ENCODE assay signal across 8 cellular contexts in genomic region chr17:2511462-2512369, GRCh38. TPM values are rescaled to one million over a fixed set of nuclear protein-coding genes. Genes with fewer than 3 reads are reported as not detected.
DNase-seq lines count a peak whose midpoint lies in the region; ATAC-seq and TF ChIP-seq lines count a peak whose summit lies in the region.

TSS of gene METTL16 (minus strand) at chr17:2511888. CDS start at chr17:2502331, 9,557 bp downstream.

- no peaks in the 10 kb centered on the region for H3K36me3 ChIP-seq in effector memory CD4-positive, alpha-beta T cell (ENCODE audit: control insufficient read depth, insufficient read depth, low read length)
- H3K36me3 ChIP-seq in lung (ENCODE audit: control insufficient read depth in 2 of 2, insufficient read depth in 2 of 2, low read length in 2 of 2) = no peaks in the 10 kb centered on the region

- H3K4me1 ChIP-seq in effector memory CD4-positive, alpha-beta T cell (ENCODE audit: control insufficient read depth, insufficient read depth, low read length, poor library complexity, severe bottlenecking) = peaks cover 11% of the 10 kb centered on the region
- peaks cover 4 to 20% of the 10 kb centered on the region in 2 donors for H3K4me1 ChIP-seq in lung (ENCODE audit: control insufficient read depth in 2 of 2, insufficient read depth in 2 of 2, low read length in 2 of 2)

- peak within 1 kb of the TSS; percentile 90 for H3K27ac ChIP-seq in effector memory CD4-positive, alpha-beta T cell (ENCODE audit: insufficient read depth, low read length, poor library complexity, severe bottlenecking)
- H3K27ac ChIP-seq in lung (ENCODE audit: low read depth in 1 of 2, low read length in 1 of 2) = peak within 1 kb of the TSS; percentile 85

- POLR2A ChIA-PET in activated CD8-positive, alpha-beta T cell treated with anti-CD3 and anti-CD28 coated beads, Interleukin-2, amount 10 ng/mL, durations not matched to agents 7 days and 5 days (lab: Charles Lee) = interaction anchor here (0.8 to 3.0 kb wide), 8 partner anchors 12 to 297 kb away, joined by 3 to 10 read pairs (median 5); partner anchors contain the start of genes MNT and PAFAH1B1

- H3K36me3 Mint-ChIP-seq in activated CD8-positive, alpha-beta T cell treated with anti-CD3 and anti-CD28 coated beads, Interleukin-2, amount 10 ng/mL, durations not matched to agents 7 days and 5 days (ENCODE audit: low read depth) = peaks cover 6% of the 10 kb centered on the region

- H3K4me1 Mint-ChIP-seq in activated CD8-positive, alpha-beta T cell treated with anti-CD3 and anti-CD28 coated beads, Interleukin-2, amount 10 ng/mL, durations not matched to agents 7 days and 5 days (ENCODE audit: low read depth) = peaks cover 12% of the 10 kb centered on the region

- no peak within 1 kb of the TSS for H3K4me3 Mint-ChIP-seq in activated CD8-positive, alpha-beta T cell treated with anti-CD3 and anti-CD28 coated beads, Interleukin-2, amount 10 ng/mL, durations not matched to agents 7 days and 5 days

- TF ChIP-seq CTCF in GM20000 (IDR thresholded peaks at IDR 0.05; ENCODE audit: extremely low read depth, missing control alignments) (no peak), lung (IDR thresholded peaks at IDR 0.05; ENCODE audit: control extremely low read depth, extremely low read depth) (no peak)

- peak within 1 kb of the TSS; percentile 57 for H3K4me3 ChIP-seq in effector memory CD4-positive, alpha-beta T cell (ENCODE audit: insufficient read depth, low read depth, low read length, poor library complexity, severe bottlenecking)
- H3K4me3 ChIP-seq in lung = peak within 1 kb of the TSS; percentile 59

- 0% methylated on average over 49 of the region's 49 CpGs for WGBS in lung, 2 donors

- H3K27me3 Mint-ChIP-seq in activated CD8-positive, alpha-beta T cell treated with anti-CD3 and anti-CD28 coated beads, Interleukin-2, amount 10 ng/mL, durations not matched to agents 7 days and 5 days (ENCODE audit: low read depth) = no peaks in the 10 kb centered on the region

- H3K27me3 ChIP-seq in effector memory CD4-positive, alpha-beta T cell (replicated peaks; ENCODE audit: control insufficient read depth, insufficient read depth, low read length, poor library complexity, severe bottlenecking) = no peaks in the 10 kb centered on the region
- H3K27me3 ChIP-seq in lung (ENCODE audit: control insufficient read depth, insufficient read depth) = no peaks in the 10 kb centered on the region

- H3K9me3 ChIP-seq in effector memory CD4-positive, alpha-beta T cell (ENCODE audit: control insufficient read depth, low read length) = no peaks in the 10 kb centered on the region
- H3K9me3 ChIP-seq in lung (ENCODE audit: control insufficient read depth in 2 of 2, insufficient read depth in 1 of 2, low read length in 1 of 2) = no peaks in the 10 kb centered on the region

- CTCF ChIA-PET in activated CD8-positive, alpha-beta T cell treated with anti-CD3 and anti-CD28 coated beads, Interleukin-2, amount 10 ng/mL, durations not matched to agents 7 days and 5 days (lab: Charles Lee) = interaction anchor here (1.1 to 2.4 kb wide), 3 partner anchors 96 to 164 kb away, joined by 3 to 7 read pairs (median 6); no protein-coding TSS in a partner anchor

- peak; percentile 97 for DNase-seq in COLO668 (lab: John Stamatoyannopoulos, UW; ENCODE audit: unreplicated experiment)
- peak; percentile 97 for DNase-seq in GM20000 (ENCODE audit: low spot score)
- DNase-seq in HS-5 (ENCODE audit: low read depth) = peak; percentile 94
- DNase-seq in NK-92 (lab: John Stamatoyannopoulos, UW; ENCODE audit: unreplicated experiment) = peak; percentile 86
- peak; percentile 100 for DNase-seq in activated CD8-positive, alpha-beta T cell treated with anti-CD3 and anti-CD28 coated beads, Interleukin-2, amount 10 ng/mL, durations not matched to agents 7 days and 5 days
- peak; percentile 87 to 95 (median 93) for DNase-seq in effector memory CD4-positive, alpha-beta T cell
- DNase-seq in lung (ENCODE audit: low spot score) = peak; percentile 99
- peak; percentile 94 to 96 (median 96) for DNase-seq in stimulated activated CD4-positive, alpha-beta T cell treated with anti-CD3 and anti-CD28 coated beads, TNF-alpha, amount 100 ng/mL, for 4 hours (ENCODE audit: low read depth in 3 of 3)

- no peaks in the 10 kb centered on the region for H3K9me3 Mint-ChIP-seq in activated CD8-positive, alpha-beta T cell treated with anti-CD3 and anti-CD28 coated beads, Interleukin-2, amount 10 ng/mL, durations not matched to agents 7 days and 5 days (ENCODE audit: insufficient read depth)

- H3K27ac Mint-ChIP-seq in activated CD8-positive, alpha-beta T cell treated with anti-CD3 and anti-CD28 coated beads, Interleukin-2, amount 10 ng/mL, durations not matched to agents 7 days and 5 days = peak within 1 kb of the TSS; percentile 12

- peak; percentile 99 for ATAC-seq in activated CD8-positive, alpha-beta T cell treated with anti-CD3 and anti-CD28 coated beads, Interleukin-2, amount 10 ng/mL, durations not matched to agents 7 days and 5 days
- peak; percentile 98 for ATAC-seq in lung (ENCODE audit: insufficient read depth, low FRiP score)

RNA-seq across cellular contexts. Expression of gene METTL16, which starts in this region (rescaled TPM):
- total RNA-seq in activated CD8-positive, alpha-beta T cell treated with anti-CD3 and anti-CD28 coated beads, Interleukin-2, amount 10 ng/mL, durations not matched to agents 7 days and 5 days = 10 to 100 TPM; 25.7 to 27.0 TPM
- 10 to 100 TPM; 29.7 to 36.1 TPM for total RNA-seq in lung
- polyA plus RNA-seq in lung = 10 to 100 TPM; 12.1 to 29.9 TPM

Comparison
In these comparisons a context has a peak if more than half of its experiments do, and no peak if none do; other contexts are left out.
1. Peak in every context shown above with its lines: DNase-seq, ATAC-seq, H3K4me3 ChIP-seq and H3K27ac ChIP-seq.